ENCODE assay signal across 1 cellular context in the genomic region with DNA sequence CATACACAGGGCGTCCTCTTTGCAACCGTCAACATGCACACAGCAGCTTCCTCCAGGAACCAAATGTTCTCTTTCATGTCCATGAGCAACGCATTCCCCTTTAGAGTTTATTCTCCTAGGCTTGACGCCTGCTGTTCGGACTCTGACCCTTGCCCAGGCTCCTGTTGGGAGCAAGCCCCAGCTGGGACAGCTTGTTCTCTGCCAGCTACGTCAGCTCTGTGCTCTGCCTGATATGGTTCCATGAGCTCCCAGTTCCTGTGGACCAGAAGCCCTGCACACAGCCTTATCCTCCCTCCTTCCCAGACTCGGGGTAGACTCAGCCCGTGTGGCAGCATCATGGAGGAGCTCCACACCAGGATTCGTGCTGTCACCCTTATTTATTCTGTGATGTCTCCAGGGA.
TF ChIP-seq lines count a peak whose summit lies in the region.

No MANE protein-coding gene starts in this region.

TF ChIP-seq in H1, 55 proteins besides CTCF, POLR2A, EP300 and RAD21 (continued from another document):
- no peak for TF ChIP-seq RXRA (IDR thresholded peaks at IDR 0.05; ENCODE audit: insufficient read depth, low read depth, low read length)
